Comparison of ENCODE assay signal across 8 cellular contexts in genomic region chr15:89243046-89243690, GRCh38. TPM values are rescaled to one million over a fixed set of nuclear protein-coding genes. Genes with fewer than 3 reads are reported as not detected.
A peak's percentile ranks its signal among the peaks of the same experiment; 100 is the strongest.
DNase-seq lines count a peak whose midpoint lies in the region; ATAC-seq lines count a peak whose summit lies in the region.

No MANE protein-coding gene starts in this region.

- H3K36me3 Mint-ChIP-seq in central memory CD8-positive, alpha-beta T cell (ENCODE audit: insufficient read depth): peaks cover 12% of the 10 kb centered on the region
- H3K36me3 Mint-ChIP-seq in memory B cell: peaks cover 3% of the 10 kb centered on the region

- no peak overlapping the region for H3K27ac ChIP-seq in aorta (ENCODE audit: low read depth in 1 of 2, low read length in 2 of 2)

- H3K4me1 ChIP-seq in aorta (ENCODE audit: control insufficient read depth in 1 of 2, insufficient read depth in 2 of 2, low read length in 2 of 2): no peaks in the 10 kb centered on the region

- H3K36me3 ChIP-seq in aorta (ENCODE audit: control insufficient read depth in 1 of 2, insufficient read depth in 2 of 2, low read length in 1 of 2): no peaks in the 10 kb centered on the region

- H3K4me3 Mint-ChIP-seq in central memory CD8-positive, alpha-beta T cell: peak overlapping the region; percentile 92
- H3K4me3 Mint-ChIP-seq in memory B cell: peak overlapping the region; percentile 83

- peak; percentile 57 for DNase-seq in Right ventricle myocardium inferior (ENCODE audit: missing footprints)
- DNase-seq in cardiac septum (ENCODE audit: low spot score): no peak
- DNase-seq in central memory CD8-positive, alpha-beta T cell (ENCODE audit: low spot score in 2 of 2): no peak
- DNase-seq in memory B cell (ENCODE audit: low spot score in 2 of 2): no peak
- DNase-seq in aorta: no peak
- no peak for DNase-seq in C1 segment of cervical spinal cord (lab: John Stamatoyannopoulos, UW)

- ATAC-seq in Right ventricle myocardium inferior (peak; percentile 14), memory B cell (ENCODE audit: low read depth) (no peak), aorta (ENCODE audit: low FRiP score) (peak; percentile 47), GM18868 (IDR thresholded peaks at IDR 0.05; ENCODE audit: unreplicated experiment) (no peak), GM21619 (IDR thresholded peaks at IDR 0.05; ENCODE audit: unreplicated experiment) (no peak)
- no peak for ATAC-seq in central memory CD8-positive, alpha-beta T cell (replicated peaks; ENCODE audit: extremely low read depth, poor library complexity, severe bottlenecking)

- H3K27ac Mint-ChIP-seq in central memory CD8-positive, alpha-beta T cell (ENCODE audit: low read depth): peak overlapping the region; percentile 90
- peak overlapping the region; percentile 51 for H3K27ac Mint-ChIP-seq in memory B cell

- intact Hi-C loops in Right ventricle myocardium inferior (cut with DNase I) (no loop called here), cardiac septum (cut with DNase I) (no loop called here), aorta (cut with DNase I) (loop anchor here in 1 of 2 donors (2.0 kb wide), 1 partner anchor 36 kb away; no protein-coding TSS in a partner anchor)

- H3K4me3 ChIP-seq in aorta (ENCODE audit: low read length in 2 of 2): peak overlapping the region; percentile 24 to 71

- H3K27me3 ChIP-seq in aorta (ENCODE audit: control insufficient read depth in 1 of 2, insufficient read depth in 2 of 2, low read length in 1 of 2): no peaks in the 10 kb centered on the region

- H3K27me3 Mint-ChIP-seq in central memory CD8-positive, alpha-beta T cell: no peaks in the 10 kb centered on the region
- H3K27me3 Mint-ChIP-seq in memory B cell: no peaks in the 10 kb centered on the region

- H3K9me3 Mint-ChIP-seq in central memory CD8-positive, alpha-beta T cell: no peaks in the 10 kb centered on the region
- no peaks in the 10 kb centered on the region for H3K9me3 Mint-ChIP-seq in memory B cell

- 20 to 22% methylated on average over 20 of the region's 20 CpGs for WGBS in aorta, 2 donors

- H3K4me1 Mint-ChIP-seq in central memory CD8-positive, alpha-beta T cell: peaks cover 30% of the 10 kb centered on the region
- H3K4me1 Mint-ChIP-seq in memory B cell: peaks cover 17% of the 10 kb centered on the region

- H3K9me3 ChIP-seq in aorta (ENCODE audit: control insufficient read depth, low read length): no peaks in the 10 kb centered on the region

RNA-seq across cellular contexts. Expression of gene FANCI, which starts 0.6 kb away (rescaled TPM):
- total RNA-seq in Right ventricle myocardium inferior: 3.2 TPM
- total RNA-seq in cardiac septum: 2.4 TPM
- 1 to 10 TPM; 6.2 to 9.1 TPM for total RNA-seq in aorta
- polyA plus RNA-seq in aorta: 1 to 10 TPM; 1.3 to 3.8 TPM

RNA-seq across cellular contexts. Expression of gene RLBP1, which starts 21.8 kb away (rescaled TPM):
- total RNA-seq in Right ventricle myocardium inferior (not detected), cardiac septum (not detected), aorta (not detected)
- polyA plus RNA-seq in aorta: not detected

Comparison
In these comparisons a context has a peak if more than half of its experiments do, and no peak if none do; other contexts are left out.
1. ATAC-seq: peak in Right ventricle myocardium inferior (single experiment) and aorta (single experiment); none in central memory CD8-positive, alpha-beta T cell (single experiment), memory B cell (single experiment), GM18868 (single experiment) and GM21619 (single experiment).